ENCODE assay signal across 28 cellular contexts in genomic region chr1:15869413-15869812, GRCh38.
"Had no signal": no experiment of that assay in that cellular context is flagged by ENCODE, and none has a peak within 500 bp of the region (broad histone marks: within the 10 kb centered on the region; RNA-seq: fewer than 3 reads in every experiment).

No MANE protein-coding gene starts in this region.

- H3K4me3 ChIP-seq: colonic mucosa, esophagus squamous epithelium, gastrocnemius medialis, heart right ventricle, left lung, lower lobe of right lung, mucosa of descending colon had no signal

- H3K36me3 ChIP-seq: colonic mucosa, gastrocnemius medialis had no signal

- FAIRE-seq: endometrium, islet of Langerhans, keratinocyte had no signal

- H3K27ac Mint-ChIP-seq: dendritic cell treated with granulocyte-macrophage colony-stimulating factor and Interleukin-4, amounts not matched to agents 40 ng/mL and 50 ng/mL, for 4 days; endodermal cell; mesothelial cell of epicardium had no signal

- DNase-seq: colonic mucosa; cortex of kidney; effector CD8-positive, alpha-beta T cell; effector memory CD8-positive, alpha-beta T cell; endodermal cell; erythroblast; esophagus squamous epithelium; foreskin fibroblast; foreskin melanocyte; gastrocnemius medialis; glutamatergic neuron; head of caudate nucleus; heart right ventricle; hippocampal formation; left cardiac atrium; left lung; left ventricle myocardium superior; lower lobe of right lung; mesenchymal stem cell; mucosa of descending colon; naive B cell had no signal

- ATAC-seq: effector memory CD8-positive, alpha-beta T cell; esophagus mucosa; gastrocnemius medialis; heart right ventricle; left cardiac atrium; left lung; left ventricle myocardium superior; lower lobe of right lung; mucosa of descending colon had no signal

- H3K27me3 ChIP-seq: colonic mucosa, esophagus squamous epithelium, gastrocnemius medialis, heart right ventricle, left lung had no signal

- H3K4me3 Mint-ChIP-seq: dendritic cell treated with granulocyte-macrophage colony-stimulating factor and Interleukin-4, amounts not matched to agents 40 ng/mL and 50 ng/mL, for 4 days; effector memory CD8-positive, alpha-beta T cell; endodermal cell; mesothelial cell of epicardium had no signal

- H3K27ac ChIP-seq: colonic mucosa, epithelial cell of prostate, esophagus squamous epithelium, gastrocnemius medialis, heart right ventricle, left lung, lower lobe of right lung had no signal

- H3K4me1 ChIP-seq: colonic mucosa had no signal

- H3K27me3 Mint-ChIP-seq: dendritic cell treated with granulocyte-macrophage colony-stimulating factor and Interleukin-4, amounts not matched to agents 40 ng/mL and 50 ng/mL, for 4 days; effector memory CD8-positive, alpha-beta T cell; naive B cell had no signal

- H3K9me3 ChIP-seq: colonic mucosa, esophagus squamous epithelium, gastrocnemius medialis, heart right ventricle, left lung, lower lobe of right lung, mucosa of descending colon had no signal
